ENCODE assay signal across 1 cellular context in the genomic region with DNA sequence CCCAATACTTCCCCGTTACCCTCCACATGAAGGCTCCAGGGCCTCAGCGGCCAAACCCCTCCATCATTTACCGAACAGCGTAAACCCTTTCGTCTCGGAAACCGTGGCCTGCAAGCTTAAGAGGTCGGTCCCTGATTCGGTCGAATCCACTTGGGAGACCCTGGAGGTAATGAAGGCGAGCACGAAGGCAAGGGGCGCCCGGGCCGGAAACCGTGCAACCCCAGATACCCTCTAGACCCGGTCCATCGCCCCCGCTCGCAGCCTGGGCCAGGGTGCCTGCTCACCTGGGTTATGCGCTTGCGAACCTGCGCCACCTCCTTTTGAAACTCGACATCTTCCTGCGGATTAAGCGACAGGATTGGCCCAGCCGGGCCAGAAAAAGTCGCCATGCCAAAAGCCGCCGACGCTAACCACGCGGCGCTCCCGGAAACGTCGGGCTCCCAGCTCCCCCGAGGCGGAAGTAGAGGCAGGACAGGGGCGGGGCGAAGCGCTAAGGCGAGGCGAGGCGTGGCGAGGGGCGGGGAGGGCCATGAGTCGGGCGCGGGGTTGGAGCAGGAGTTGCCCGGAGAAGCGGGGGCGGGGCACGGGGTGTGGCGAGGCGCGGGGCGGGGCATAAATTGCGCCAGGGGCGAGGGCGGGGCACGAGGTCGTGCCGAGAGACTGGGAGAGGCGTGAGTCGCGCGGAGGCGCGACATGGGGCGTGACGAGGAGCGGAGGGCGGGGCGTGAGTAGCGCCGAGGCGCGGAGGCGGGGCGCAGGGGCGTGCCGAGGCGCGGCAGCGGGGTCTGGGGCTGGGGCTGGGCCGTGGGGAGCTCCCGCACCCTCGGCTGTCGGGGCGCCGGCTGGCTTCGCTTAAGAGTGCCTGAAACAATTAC.
TF ChIP-seq lines count a peak whose summit lies in the region.

TSS of gene NIFK (minus strand) at position 414 of the 875 bp plus-strand sequence. CDS start at position 389, 25 bp downstream.

TF ChIP-seq in K562, 482 proteins besides CTCF, POLR2A, EP300 and RAD21 (continued from another document and continues in another):
- TF ChIP-seq, protein P1, sequence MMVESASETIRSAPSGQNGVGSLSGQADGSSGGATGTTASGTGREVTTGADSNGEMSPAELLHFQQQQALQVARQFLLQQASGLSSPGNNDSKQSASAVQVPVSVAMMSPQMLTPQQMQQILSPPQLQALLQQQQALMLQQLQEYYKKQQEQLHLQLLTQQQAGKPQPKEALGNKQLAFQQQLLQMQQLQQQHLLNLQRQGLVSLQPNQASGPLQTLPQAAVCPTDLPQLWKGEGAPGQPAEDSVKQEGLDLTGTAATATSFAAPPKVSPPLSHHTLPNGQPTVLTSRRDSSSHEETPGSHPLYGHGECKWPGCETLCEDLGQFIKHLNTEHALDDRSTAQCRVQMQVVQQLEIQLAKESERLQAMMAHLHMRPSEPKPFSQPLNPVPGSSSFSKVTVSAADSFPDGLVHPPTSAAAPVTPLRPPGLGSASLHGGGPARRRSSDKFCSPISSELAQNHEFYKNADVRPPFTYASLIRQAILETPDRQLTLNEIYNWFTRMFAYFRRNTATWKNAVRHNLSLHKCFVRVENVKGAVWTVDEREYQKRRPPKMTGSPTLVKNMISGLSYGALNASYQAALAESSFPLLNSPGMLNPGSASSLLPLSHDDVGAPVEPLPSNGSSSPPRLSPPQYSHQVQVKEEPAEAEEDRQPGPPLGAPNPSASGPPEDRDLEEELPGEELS (CRISPR knock-in tag; IDR thresholded peaks at IDR 0.05; ENCODE audit: borderline replicate concordance), result no peak
- TF ChIP-seq, protein P2, sequence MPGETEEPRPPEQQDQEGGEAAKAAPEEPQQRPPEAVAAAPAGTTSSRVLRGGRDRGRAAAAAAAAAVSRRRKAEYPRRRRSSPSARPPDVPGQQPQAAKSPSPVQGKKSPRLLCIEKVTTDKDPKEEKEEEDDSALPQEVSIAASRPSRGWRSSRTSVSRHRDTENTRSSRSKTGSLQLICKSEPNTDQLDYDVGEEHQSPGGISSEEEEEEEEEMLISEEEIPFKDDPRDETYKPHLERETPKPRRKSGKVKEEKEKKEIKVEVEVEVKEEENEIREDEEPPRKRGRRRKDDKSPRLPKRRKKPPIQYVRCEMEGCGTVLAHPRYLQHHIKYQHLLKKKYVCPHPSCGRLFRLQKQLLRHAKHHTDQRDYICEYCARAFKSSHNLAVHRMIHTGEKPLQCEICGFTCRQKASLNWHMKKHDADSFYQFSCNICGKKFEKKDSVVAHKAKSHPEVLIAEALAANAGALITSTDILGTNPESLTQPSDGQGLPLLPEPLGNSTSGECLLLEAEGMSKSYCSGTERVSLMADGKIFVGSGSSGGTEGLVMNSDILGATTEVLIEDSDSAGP (CRISPR knock-in tag; IDR thresholded peaks at IDR 0.05), result no peak
- TF ChIP-seq, protein P3, sequence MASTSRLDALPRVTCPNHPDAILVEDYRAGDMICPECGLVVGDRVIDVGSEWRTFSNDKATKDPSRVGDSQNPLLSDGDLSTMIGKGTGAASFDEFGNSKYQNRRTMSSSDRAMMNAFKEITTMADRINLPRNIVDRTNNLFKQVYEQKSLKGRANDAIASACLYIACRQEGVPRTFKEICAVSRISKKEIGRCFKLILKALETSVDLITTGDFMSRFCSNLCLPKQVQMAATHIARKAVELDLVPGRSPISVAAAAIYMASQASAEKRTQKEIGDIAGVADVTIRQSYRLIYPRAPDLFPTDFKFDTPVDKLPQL (IDR thresholded peaks at IDR 0.05; ENCODE audit: extremely low read depth, insufficient read length), result no peak
- no peak for TF ChIP-seq ZNF639 (CRISPR knock-in tag; conservative IDR thresholded peaks at IDR 0.05 in 1 of 2, IDR thresholded peaks at IDR 0.05 in 1 of 2)
- no peak for TF ChIP-seq U2AF1 (optimal IDR thresholded peaks at IDR 0.05; ENCODE audit: low read depth, low read length)
- TF ChIP-seq RBM14 (IDR thresholded peaks at IDR 0.05; ENCODE audit: borderline replicate concordance, insufficient read depth, low read depth, low read length), result no peak
- TF ChIP-seq, protein P4, sequence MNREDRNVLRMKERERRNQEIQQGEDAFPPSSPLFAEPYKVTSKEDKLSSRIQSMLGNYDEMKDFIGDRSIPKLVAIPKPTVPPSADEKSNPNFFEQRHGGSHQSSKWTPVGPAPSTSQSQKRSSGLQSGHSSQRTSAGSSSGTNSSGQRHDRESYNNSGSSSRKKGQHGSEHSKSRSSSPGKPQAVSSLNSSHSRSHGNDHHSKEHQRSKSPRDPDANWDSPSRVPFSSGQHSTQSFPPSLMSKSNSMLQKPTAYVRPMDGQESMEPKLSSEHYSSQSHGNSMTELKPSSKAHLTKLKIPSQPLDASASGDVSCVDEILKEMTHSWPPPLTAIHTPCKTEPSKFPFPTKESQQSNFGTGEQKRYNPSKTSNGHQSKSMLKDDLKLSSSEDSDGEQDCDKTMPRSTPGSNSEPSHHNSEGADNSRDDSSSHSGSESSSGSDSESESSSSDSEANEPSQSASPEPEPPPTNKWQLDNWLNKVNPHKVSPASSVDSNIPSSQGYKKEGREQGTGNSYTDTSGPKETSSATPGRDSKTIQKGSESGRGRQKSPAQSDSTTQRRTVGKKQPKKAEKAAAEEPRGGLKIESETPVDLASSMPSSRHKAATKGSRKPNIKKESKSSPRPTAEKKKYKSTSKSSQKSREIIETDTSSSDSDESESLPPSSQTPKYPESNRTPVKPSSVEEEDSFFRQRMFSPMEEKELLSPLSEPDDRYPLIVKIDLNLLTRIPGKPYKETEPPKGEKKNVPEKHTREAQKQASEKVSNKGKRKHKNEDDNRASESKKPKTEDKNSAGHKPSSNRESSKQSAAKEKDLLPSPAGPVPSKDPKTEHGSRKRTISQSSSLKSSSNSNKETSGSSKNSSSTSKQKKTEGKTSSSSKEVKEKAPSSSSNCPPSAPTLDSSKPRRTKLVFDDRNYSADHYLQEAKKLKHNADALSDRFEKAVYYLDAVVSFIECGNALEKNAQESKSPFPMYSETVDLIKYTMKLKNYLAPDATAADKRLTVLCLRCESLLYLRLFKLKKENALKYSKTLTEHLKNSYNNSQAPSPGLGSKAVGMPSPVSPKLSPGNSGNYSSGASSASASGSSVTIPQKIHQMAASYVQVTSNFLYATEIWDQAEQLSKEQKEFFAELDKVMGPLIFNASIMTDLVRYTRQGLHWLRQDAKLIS (CRISPR knock-in tag; IDR thresholded peaks at IDR 0.05), result no peak
- TF ChIP-seq RBM39 (optimal IDR thresholded peaks at IDR 0.05; ENCODE audit: low read depth, low read length), result no peak
- TF ChIP-seq HDAC1 (IDR thresholded peaks at IDR 0.05), result peak in 1 of 2 experiments; percentile 96; a peak in 2 of 4 replicates
- TF ChIP-seq, protein P5, sequence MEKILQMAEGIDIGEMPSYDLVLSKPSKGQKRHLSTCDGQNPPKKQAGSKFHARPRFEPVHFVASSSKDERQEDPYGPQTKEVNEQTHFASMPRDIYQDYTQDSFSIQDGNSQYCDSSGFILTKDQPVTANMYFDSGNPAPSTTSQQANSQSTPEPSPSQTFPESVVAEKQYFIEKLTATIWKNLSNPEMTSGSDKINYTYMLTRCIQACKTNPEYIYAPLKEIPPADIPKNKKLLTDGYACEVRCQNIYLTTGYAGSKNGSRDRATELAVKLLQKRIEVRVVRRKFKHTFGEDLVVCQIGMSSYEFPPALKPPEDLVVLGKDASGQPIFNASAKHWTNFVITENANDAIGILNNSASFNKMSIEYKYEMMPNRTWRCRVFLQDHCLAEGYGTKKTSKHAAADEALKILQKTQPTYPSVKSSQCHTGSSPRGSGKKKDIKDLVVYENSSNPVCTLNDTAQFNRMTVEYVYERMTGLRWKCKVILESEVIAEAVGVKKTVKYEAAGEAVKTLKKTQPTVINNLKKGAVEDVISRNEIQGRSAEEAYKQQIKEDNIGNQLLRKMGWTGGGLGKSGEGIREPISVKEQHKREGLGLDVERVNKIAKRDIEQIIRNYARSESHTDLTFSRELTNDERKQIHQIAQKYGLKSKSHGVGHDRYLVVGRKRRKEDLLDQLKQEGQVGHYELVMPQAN (IDR thresholded peaks at IDR 0.05; ENCODE audit: borderline replicate concordance), result peak; percentile 97
- TF ChIP-seq ZNF512 (tag; IDR thresholded peaks at IDR 0.05), result no peak
- no peak for TF ChIP-seq TEAD2 (tag; IDR thresholded peaks at IDR 0.05)
- TF ChIP-seq ZNF316 (IDR thresholded peaks at IDR 0.05), result no peak
- peak; percentile 77 for TF ChIP-seq POLR2AphosphoS5 (IDR thresholded peaks at IDR 0.05; ENCODE audit: control insufficient read depth, insufficient read depth, low read depth, low read length)
- peak; percentile 82 to 94; a peak in 3 of 4 replicates for TF ChIP-seq SIN3A (IDR thresholded peaks at IDR 0.05; ENCODE audit: borderline replicate concordance in 2 of 2, control insufficient read depth in 1 of 2, low read depth in 2 of 2, low read length in 2 of 2)
- TF ChIP-seq KAT7 (CRISPR knock-in tag; IDR thresholded peaks at IDR 0.05; ENCODE audit: borderline replicate concordance), result peak; percentile 67; the same call in 1 of the 2 replicates
- TF ChIP-seq ZC3H8 (IDR thresholded peaks at IDR 0.05), result no peak
- no peak for TF ChIP-seq GABPB2 (CRISPR knock-in tag; conservative IDR thresholded peaks at IDR 0.05)
- TF ChIP-seq RCOR1 (IDR thresholded peaks at IDR 0.05; ENCODE audit: borderline replicate concordance in 1 of 2, low read depth in 2 of 2, low read length in 2 of 2), result no peak; a peak in 1 of 4 replicates
- TF ChIP-seq ZFX (CRISPR knock-in tag; IDR thresholded peaks at IDR 0.05), result peak; percentile 39; the same call in 1 of the 2 replicates
- no peak for TF ChIP-seq DPF2 (IDR thresholded peaks at IDR 0.05)
- TF ChIP-seq HMG20A (CRISPR knock-in tag; conservative IDR thresholded peaks at IDR 0.05), result no peak
- peak; percentile 36 for TF ChIP-seq TAF9B (IDR thresholded peaks at IDR 0.05; ENCODE audit: partially characterized antibody)
- 0 out of 2 replicates have a peak, but pooled peaks have one; percentile 34 for TF ChIP-seq E2F3 (CRISPR knock-in tag; IDR thresholded peaks at IDR 0.05)
- TF ChIP-seq, protein P6, sequence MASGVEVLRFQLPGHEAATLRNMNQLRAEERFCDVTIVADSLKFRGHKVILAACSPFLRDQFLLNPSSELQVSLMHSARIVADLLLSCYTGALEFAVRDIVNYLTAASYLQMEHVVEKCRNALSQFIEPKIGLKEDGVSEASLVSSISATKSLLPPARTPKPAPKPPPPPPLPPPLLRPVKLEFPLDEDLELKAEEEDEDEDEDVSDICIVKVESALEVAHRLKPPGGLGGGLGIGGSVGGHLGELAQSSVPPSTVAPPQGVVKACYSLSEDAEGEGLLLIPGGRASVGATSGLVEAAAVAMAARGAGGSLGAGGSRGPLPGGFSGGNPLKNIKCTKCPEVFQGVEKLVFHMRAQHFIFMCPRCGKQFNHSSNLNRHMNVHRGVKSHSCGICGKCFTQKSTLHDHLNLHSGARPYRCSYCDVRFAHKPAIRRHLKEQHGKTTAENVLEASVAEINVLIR (CRISPR knock-in tag; IDR thresholded peaks at IDR 0.05), result no peak
- no peak for TF ChIP-seq TSC22D4 (tag; IDR thresholded peaks at IDR 0.05)
- TF ChIP-seq TFAM (CRISPR knock-in tag; conservative IDR thresholded peaks at IDR 0.05), result no peak
- TF ChIP-seq, protein P7, sequence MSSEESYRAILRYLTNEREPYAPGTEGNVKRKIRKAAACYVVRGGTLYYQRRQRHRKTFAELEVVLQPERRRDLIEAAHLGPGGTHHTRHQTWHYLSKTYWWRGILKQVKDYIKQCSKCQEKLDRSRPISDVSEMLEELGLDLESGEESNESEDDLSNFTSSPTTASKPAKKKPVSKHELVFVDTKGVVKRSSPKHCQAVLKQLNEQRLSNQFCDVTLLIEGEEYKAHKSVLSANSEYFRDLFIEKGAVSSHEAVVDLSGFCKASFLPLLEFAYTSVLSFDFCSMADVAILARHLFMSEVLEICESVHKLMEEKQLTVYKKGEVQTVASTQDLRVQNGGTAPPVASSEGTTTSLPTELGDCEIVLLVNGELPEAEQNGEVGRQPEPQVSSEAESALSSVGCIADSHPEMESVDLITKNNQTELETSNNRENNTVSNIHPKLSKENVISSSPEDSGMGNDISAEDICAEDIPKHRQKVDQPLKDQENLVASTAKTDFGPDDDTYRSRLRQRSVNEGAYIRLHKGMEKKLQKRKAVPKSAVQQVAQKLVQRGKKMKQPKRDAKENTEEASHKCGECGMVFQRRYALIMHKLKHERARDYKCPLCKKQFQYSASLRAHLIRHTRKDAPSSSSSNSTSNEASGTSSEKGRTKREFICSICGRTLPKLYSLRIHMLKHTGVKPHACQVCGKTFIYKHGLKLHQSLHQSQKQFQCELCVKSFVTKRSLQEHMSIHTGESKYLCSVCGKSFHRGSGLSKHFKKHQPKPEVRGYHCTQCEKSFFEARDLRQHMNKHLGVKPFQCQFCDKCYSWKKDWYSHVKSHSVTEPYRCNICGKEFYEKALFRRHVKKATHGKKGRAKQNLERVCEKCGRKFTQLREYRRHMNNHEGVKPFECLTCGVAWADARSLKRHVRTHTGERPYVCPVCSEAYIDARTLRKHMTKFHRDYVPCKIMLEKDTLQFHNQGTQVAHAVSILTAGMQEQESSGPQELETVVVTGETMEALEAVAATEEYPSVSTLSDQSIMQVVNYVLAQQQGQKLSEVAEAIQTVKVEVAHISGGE (CRISPR knock-in tag; IDR thresholded peaks at IDR 0.05), result peak; percentile 59 to 95 (median 66); a peak in 5 of 6 replicates
- no peak for TF ChIP-seq STAT5B (CRISPR knock-in tag; IDR thresholded peaks at IDR 0.05)
- no peak for TF ChIP-seq NCOA6 (IDR thresholded peaks at IDR 0.05)
- TF ChIP-seq ZNF41 (CRISPR knock-in tag; conservative IDR thresholded peaks at IDR 0.05), result no peak
- no peak for TF ChIP-seq HOXB6 (CRISPR knock-in tag; IDR thresholded peaks at IDR 0.05; ENCODE audit: borderline replicate concordance)
- no peak for TF ChIP-seq OTX1 (CRISPR knock-in tag; IDR thresholded peaks at IDR 0.05)
- TF ChIP-seq ZNF431 (CRISPR knock-in tag; IDR thresholded peaks at IDR 0.05), result no peak
- TF ChIP-seq EWSR1 (IDR thresholded peaks at IDR 0.05; ENCODE audit: borderline replicate concordance, low read depth, partially characterized antibody), result no peak
- no peak for TF ChIP-seq ZNF57 (CRISPR knock-in tag; IDR thresholded peaks at IDR 0.05)
